Comparison of ENCODE assay signal across 36 cellular contexts in the genomic region with DNA sequence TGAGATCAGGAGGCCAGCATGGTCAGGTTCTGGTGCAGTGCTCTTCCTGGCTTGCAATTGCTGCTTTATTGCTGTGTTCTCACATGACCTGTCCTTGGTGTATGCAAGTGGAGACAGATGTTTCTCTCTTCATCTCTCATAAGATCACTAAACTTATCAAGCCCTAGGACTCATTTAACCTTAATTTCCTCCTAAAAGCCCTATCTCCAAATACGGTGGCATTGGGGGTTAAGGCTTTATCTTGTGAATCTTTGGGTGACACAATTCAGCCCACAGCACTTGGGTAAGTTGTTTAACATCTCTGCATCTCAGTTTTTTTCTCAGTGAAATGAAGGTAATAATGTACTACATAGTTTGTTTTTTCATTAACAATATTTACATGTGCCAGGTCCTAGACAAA.
"Had no signal": no experiment of that assay in that cellular context is flagged by ENCODE, and none has a peak within 500 bp of the region (broad histone marks: within the 10 kb centered on the region; RNA-seq: fewer than 3 reads in every experiment).

No MANE protein-coding gene starts in this region.

- H3K4me2 ChIP-seq: KMS-11 had no signal

- ATAC-seq: activated naive CD4-positive, alpha-beta T cell treated with anti-CD3 and anti-CD28 coated beads, Interleukin-2, amount 50 U/mL, for 72 hours; activated T-cell treated with anti-CD3 and anti-CD28 coated beads, Interleukin-2, amount 50 U/mL, for 4 hours; body of pancreas; Panc1 had no signal

- H3K9me3 ChIP-seq: adrenal gland, body of pancreas, breast epithelium, SJCRH30 had no signal

- H3K4me3 ChIP-seq: adrenal gland, body of pancreas, breast epithelium, SJCRH30 had no signal

- H3K27ac ChIP-seq: body of pancreas, breast epithelium, KMS-11, SJCRH30, VCaP had no signal

- H3K4me1 ChIP-seq: adrenal gland, body of pancreas, breast epithelium, SJCRH30 had no signal

- DNase-seq: activated B cell treated with CpG ODN at 0.5 μM for 24 hours; activated CD4-positive, alpha-beta memory T cell treated with anti-CD3 and anti-CD28 coated beads for 36 hours; activated CD4-positive, alpha-beta T cell treated with anti-CD3 and anti-CD28 coated beads for 4 hours; activated CD4-positive, alpha-beta T cell treated with anti-CD3 and anti-CD28 coated beads, Interleukin-2, amount 50 U/mL, for 1 hour; activated CD4-positive, CD25-positive, alpha-beta regulatory T cell treated with anti-CD3 and anti-CD28 coated beads, Interleukin-2, amount 50 U/mL, for 72 hours; activated CD8-positive, alpha-beta memory T cell treated with anti-CD3 and anti-CD28 coated beads, Interleukin-2, amount 50 U/mL, for 4 hours; activated gamma-delta T cell treated with Interleukin-2 at 50 U/mL for 16 hours; activated naive CD4-positive, alpha-beta T cell treated with anti-CD3 and anti-CD28 coated beads for 36 hours; activated T-cell treated with anti-CD3 and anti-CD28 coated beads for 4 hours; activated T-cell treated with anti-CD3 and anti-CD28 coated beads, Interleukin-2, amount 50 U/mL, for 4 hours; adrenal gland; body of pancreas; cortex of kidney; MM.1S; MV-4-11; NCI-H1092; NCI-H1436 treated with DMSO at 0.1 percent for 48 hours; NCI-H1694 treated with DMSO at 0.1 percent for 48 hours; NCI-H2029; NCI-H2171 treated with DMSO at 0.1 percent for 48 hours; NCI-H2227 treated with DMSO at 0.1 percent for 48 hours; NCI-H446; NCI-H526; NCI-H774; OCI-M1; SHP77; SJCRH30; SW 1271; T-helper 1 cell; T-helper 2 cell; T-helper 9 cell had no signal

- H3K9ac ChIP-seq: KMS-11 had no signal

- H3K36me3 ChIP-seq: adrenal gland, breast epithelium, SJCRH30 had no signal

- H3K27me3 ChIP-seq: body of pancreas, breast epithelium had no signal
